Comparison of ENCODE assay signal across 1 cellular context in genomic region chr12:105317453-105317852, GRCh38.
TF ChIP-seq lines count a peak whose summit lies in the region.

No MANE protein-coding gene starts in this region.

TF ChIP-seq in GM23338, 12 proteins besides CTCF, POLR2A, EP300 and RAD21 (continued from another document):
- TF ChIP-seq, protein P1, sequence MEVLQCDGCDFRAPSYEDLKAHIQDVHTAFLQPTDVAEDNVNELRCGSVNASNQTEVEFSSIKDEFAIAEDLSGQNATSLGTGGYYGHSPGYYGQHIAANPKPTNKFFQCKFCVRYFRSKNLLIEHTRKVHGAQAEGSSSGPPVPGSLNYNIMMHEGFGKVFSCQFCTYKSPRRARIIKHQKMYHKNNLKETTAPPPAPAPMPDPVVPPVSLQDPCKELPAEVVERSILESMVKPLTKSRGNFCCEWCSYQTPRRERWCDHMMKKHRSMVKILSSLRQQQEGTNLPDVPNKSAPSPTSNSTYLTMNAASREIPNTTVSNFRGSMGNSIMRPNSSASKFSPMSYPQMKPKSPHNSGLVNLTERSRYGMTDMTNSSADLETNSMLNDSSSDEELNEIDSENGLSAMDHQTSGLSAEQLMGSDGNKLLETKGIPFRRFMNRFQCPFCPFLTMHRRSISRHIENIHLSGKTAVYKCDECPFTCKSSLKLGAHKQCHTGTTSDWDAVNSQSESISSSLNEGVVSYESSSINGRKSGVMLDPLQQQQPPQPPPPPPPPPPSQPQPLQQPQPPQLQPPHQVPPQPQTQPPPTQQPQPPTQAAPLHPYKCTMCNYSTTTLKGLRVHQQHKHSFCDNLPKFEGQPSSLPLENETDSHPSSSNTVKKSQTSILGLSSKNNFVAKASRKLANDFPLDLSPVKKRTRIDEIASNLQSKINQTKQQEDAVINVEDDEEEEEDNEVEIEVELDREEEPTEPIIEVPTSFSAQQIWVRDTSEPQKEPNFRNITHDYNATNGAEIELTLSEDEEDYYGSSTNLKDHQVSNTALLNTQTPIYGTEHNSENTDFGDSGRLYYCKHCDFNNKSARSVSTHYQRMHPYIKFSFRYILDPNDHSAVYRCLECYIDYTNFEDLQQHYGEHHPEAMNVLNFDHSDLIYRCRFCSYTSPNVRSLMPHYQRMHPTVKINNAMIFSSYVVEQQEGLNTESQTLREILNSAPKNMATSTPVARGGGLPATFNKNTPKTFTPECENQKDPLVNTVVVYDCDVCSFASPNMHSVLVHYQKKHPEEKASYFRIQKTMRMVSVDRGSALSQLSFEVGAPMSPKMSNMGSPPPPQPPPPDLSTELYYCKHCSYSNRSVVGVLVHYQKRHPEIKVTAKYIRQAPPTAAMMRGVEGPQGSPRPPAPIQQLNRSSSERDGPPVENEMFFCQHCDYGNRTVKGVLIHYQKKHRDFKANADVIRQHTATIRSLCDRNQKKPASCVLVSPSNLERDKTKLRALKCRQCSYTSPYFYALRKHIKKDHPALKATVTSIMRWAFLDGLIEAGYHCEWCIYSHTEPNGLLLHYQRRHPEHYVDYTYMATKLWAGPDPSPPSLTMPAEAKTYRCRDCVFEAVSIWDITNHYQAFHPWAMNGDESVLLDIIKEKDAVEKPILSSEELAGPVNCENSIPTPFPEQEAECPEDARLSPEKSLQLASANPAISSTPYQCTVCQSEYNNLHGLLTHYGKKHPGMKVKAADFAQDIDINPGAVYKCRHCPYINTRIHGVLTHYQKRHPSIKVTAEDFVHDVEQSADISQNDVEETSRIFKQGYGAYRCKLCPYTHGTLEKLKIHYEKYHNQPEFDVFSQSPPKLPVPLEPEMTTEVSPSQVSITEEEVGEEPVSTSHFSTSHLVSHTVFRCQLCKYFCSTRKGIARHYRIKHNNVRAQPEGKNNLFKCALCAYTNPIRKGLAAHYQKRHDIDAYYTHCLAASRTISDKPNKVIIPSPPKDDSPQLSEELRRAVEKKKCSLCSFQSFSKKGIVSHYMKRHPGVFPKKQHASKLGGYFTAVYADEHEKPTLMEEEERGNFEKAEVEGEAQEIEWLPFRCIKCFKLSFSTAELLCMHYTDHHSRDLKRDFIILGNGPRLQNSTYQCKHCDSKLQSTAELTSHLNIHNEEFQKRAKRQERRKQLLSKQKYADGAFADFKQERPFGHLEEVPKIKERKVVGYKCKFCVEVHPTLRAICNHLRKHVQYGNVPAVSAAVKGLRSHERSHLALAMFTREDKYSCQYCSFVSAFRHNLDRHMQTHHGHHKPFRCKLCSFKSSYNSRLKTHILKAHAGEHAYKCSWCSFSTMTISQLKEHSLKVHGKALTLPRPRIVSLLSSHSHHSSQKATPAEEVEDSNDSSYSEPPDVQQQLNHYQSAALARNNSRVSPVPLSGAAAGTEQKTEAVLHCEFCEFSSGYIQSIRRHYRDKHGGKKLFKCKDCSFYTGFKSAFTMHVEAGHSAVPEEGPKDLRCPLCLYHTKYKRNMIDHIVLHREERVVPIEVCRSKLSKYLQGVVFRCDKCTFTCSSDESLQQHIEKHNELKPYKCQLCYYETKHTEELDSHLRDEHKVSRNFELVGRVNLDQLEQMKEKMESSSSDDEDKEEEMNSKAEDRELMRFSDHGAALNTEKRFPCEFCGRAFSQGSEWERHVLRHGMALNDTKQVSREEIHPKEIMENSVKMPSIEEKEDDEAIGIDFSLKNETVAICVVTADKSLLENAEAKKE (CRISPR knock-in tag; IDR thresholded peaks at IDR 0.05) = no peak
- TF ChIP-seq ZNF331 (CRISPR knock-in tag; IDR thresholded peaks at IDR 0.05; ENCODE audit: low read depth) (no peak), POLR2AphosphoS5 (IDR thresholded peaks at IDR 0.05; ENCODE audit: low read depth) (no peak), REST (IDR thresholded peaks at IDR 0.05; ENCODE audit: unreplicated experiment) (no peak)
